ENCODE assay signal across 11 cellular contexts in the genomic region with DNA sequence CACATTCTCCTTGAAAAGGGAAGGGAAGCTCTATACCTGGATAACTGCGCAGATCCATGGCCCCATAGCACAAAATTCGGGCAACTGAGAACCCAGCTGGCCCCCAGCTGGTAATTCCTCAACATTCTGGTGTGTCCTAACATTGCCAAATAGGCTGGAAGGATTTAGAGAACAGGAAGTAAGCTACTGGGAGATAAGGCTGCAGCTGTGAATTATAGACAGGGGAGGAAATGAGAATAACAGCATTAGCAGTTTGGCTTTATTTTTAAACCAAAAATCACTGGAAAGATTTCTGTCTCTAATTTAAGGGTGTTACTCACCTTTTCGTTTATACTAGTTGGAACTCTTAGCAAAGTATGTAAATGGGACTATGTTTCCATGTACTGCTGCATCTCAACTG.
DNase-seq lines count a peak whose midpoint lies in the region; ATAC-seq and TF ChIP-seq lines count a peak whose summit lies in the region.
"Had no signal": no experiment of that assay in that cellular context is flagged by ENCODE, and none has a peak within 500 bp of the region (broad histone marks: within the 10 kb centered on the region; RNA-seq: fewer than 3 reads in every experiment).

No MANE protein-coding gene starts in this region.

- DNase-seq in Right ventricle myocardium inferior (ENCODE audit: missing footprints), result no peak
- no peak for DNase-seq in cardiac septum (ENCODE audit: low spot score)
- DNase-seq in amniotic epithelial cell (ENCODE audit: low read depth), result peak; percentile 82
- no peak for DNase-seq in right atrium auricular region (ENCODE audit: low spot score)
- no peak for DNase-seq in aorta
- no peak for DNase-seq in stimulated activated naive CD8-positive, alpha-beta T cell treated with anti-CD3 and anti-CD28 coated beads, Interleukin-15, Interleukin-2, amounts not matched to agents 100 U/mL and 50 U/mL, for 24 hours
- no peak for DNase-seq in amygdala (lab: John Stamatoyannopoulos, UW)
- no peak for DNase-seq in left colon
- DNase-seq: activated CD8-positive, alpha-beta memory T cell treated with anti-CD3 and anti-CD28 coated beads, Interleukin-2, amount 50 U/mL, for 4 hours; NCI-H146 had no signal

- peak overlapping the region; percentile 37 to 49 for H3K27ac ChIP-seq in right atrium auricular region
- peak overlapping the region in 1 of 2 donors; percentile 30 for H3K27ac ChIP-seq in aorta (ENCODE audit: low read depth in 1 of 2, low read length in 2 of 2)
- H3K27ac ChIP-seq: A549 had no signal

- intact Hi-C loops in Right ventricle myocardium inferior (cut with DNase I), result no loop called here
- intact Hi-C loops in cardiac septum (cut with DNase I), result loop anchor here (5.0 kb wide), 1 partner anchor 177 kb away; no protein-coding TSS in a partner anchor
- intact Hi-C loops in aorta (cut with DNase I), result no loop called here
- intact Hi-C loops in left colon (cut with DNase I, micrococcal nuclease), result no loop called here

- TF ChIP-seq CTCF in right atrium auricular region (IDR thresholded peaks at IDR 0.05), result no peak

- WGBS in aorta, 2 donors, result 41 to 47% methylated on average over 3 of the region's 3 CpGs

- ATAC-seq in Right ventricle myocardium inferior (peak; percentile 84), aorta (ENCODE audit: low FRiP score) (peak; percentile 69), left colon (no peak)
- ATAC-seq in stimulated activated naive CD8-positive, alpha-beta T cell treated with anti-CD3 and anti-CD28 coated beads, Interleukin-15, Interleukin-2, amounts not matched to agents 100 U/mL and 50 U/mL, for 24 hours, result no peak
- ATAC-seq: A549 had no signal

- H3K27me3 ChIP-seq in right atrium auricular region (no peaks in the 10 kb centered on the region), aorta (ENCODE audit: control insufficient read depth in 1 of 2, insufficient read depth in 2 of 2, low read length in 1 of 2) (no peaks in the 10 kb centered on the region)

- H3K36me3 ChIP-seq in right atrium auricular region (peaks cover 9% of the 10 kb centered on the region), aorta (ENCODE audit: control insufficient read depth in 1 of 2, insufficient read depth in 2 of 2, low read length in 1 of 2) (peaks cover 0 to 2% of the 10 kb centered on the region in 2 donors)

- H3K4me1 ChIP-seq in right atrium auricular region (peaks cover 0 to 32% of the 10 kb centered on the region in 2 donors), aorta (ENCODE audit: control insufficient read depth in 1 of 2, insufficient read depth in 2 of 2, low read length in 2 of 2) (peaks cover 2% of the 10 kb centered on the region in 2 donors)

- H3K4me3 ChIP-seq in right atrium auricular region, result no peak overlapping the region
- no peak overlapping the region for H3K4me3 ChIP-seq in aorta (ENCODE audit: low read length in 2 of 2)
- H3K4me3 ChIP-seq: A549 had no signal

- H3K9me3 ChIP-seq in right atrium auricular region (no peaks in the 10 kb centered on the region), aorta (ENCODE audit: control insufficient read depth, low read length) (no peaks in the 10 kb centered on the region)
- H3K9me3 ChIP-seq: A549 had no signal

Comparison
In these comparisons a context has a peak if more than half of its experiments do, and no peak if none do; other contexts are left out.
1. ATAC-seq: peak in Right ventricle myocardium inferior (single experiment) and aorta (single experiment); none in stimulated activated naive CD8-positive, alpha-beta T cell treated with anti-CD3 and anti-CD28 coated beads, Interleukin-15, Interleukin-2, amounts not matched to agents 100 U/mL and 50 U/mL, for 24 hours (single experiment) and left colon (single experiment).